27 cellular contexts compared by ENCODE assay signal in the genomic region with DNA sequence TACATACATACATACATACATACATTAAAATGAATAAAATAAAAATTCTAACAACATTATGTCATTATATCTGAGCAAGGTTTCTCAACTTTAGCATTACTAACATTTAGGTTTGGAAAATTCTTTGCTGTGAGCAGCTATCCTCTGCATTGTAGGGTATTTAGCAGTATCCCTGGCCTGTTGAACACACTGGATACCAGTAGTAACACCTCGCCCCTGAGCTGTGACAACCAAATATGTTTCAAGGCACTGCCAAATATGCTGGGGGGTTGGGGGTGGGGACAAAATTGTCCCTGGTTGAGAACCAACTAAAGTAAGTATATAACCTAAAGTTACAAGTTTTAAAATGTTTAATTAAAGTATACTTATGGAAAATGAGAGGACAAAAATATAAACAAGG.
"Had no signal": no experiment of that assay in that cellular context is flagged by ENCODE, and none has a peak within 500 bp of the region (broad histone marks: within the 10 kb centered on the region; RNA-seq: fewer than 3 reads in every experiment).

No MANE protein-coding gene starts in this region.

- FAIRE-seq: endometrium, islet of Langerhans, keratinocyte had no signal

- H3K27me3 Mint-ChIP-seq: dendritic cell treated with granulocyte-macrophage colony-stimulating factor and Interleukin-4, amounts not matched to agents 40 ng/mL and 50 ng/mL, for 4 days; effector memory CD8-positive, alpha-beta T cell; naive B cell had no signal

- H3K36me3 ChIP-seq: colonic mucosa, esophagus squamous epithelium, gastrocnemius medialis, heart right ventricle, left ventricle myocardium inferior, lower lobe of right lung had no signal

- H3K36me3 Mint-ChIP-seq: naive B cell had no signal

- DNase-seq: colonic mucosa; cortex of kidney; effector CD8-positive, alpha-beta T cell; effector memory CD8-positive, alpha-beta T cell; endodermal cell; erythroblast; esophagus squamous epithelium; foreskin fibroblast; foreskin melanocyte; gastrocnemius medialis; glutamatergic neuron; head of caudate nucleus; heart right ventricle; hippocampal formation; left cardiac atrium; left ventricle myocardium inferior; lower lobe of right lung; mesenchymal stem cell; mucosa of descending colon; naive B cell had no signal

- H3K27ac Mint-ChIP-seq: dendritic cell treated with granulocyte-macrophage colony-stimulating factor and Interleukin-4, amounts not matched to agents 40 ng/mL and 50 ng/mL, for 4 days; effector memory CD8-positive, alpha-beta T cell; endodermal cell; mesothelial cell of epicardium; naive B cell had no signal

- ATAC-seq: effector memory CD8-positive, alpha-beta T cell; esophagus mucosa; gastrocnemius medialis; lower lobe of right lung; mucosa of descending colon had no signal

- H3K9me3 Mint-ChIP-seq: dendritic cell treated with granulocyte-macrophage colony-stimulating factor and Interleukin-4, amounts not matched to agents 40 ng/mL and 50 ng/mL, for 4 days had no signal

- H3K27ac ChIP-seq: colonic mucosa, epithelial cell of prostate, esophagus squamous epithelium, gastrocnemius medialis, heart right ventricle, left ventricle myocardium inferior, lower lobe of right lung had no signal

- H3K4me3 Mint-ChIP-seq: dendritic cell treated with granulocyte-macrophage colony-stimulating factor and Interleukin-4, amounts not matched to agents 40 ng/mL and 50 ng/mL, for 4 days; effector memory CD8-positive, alpha-beta T cell; endodermal cell; mesothelial cell of epicardium; naive B cell had no signal

- H3K4me3 ChIP-seq: colonic mucosa, esophagus squamous epithelium, gastrocnemius medialis, heart right ventricle, left ventricle myocardium inferior, lower lobe of right lung, mucosa of descending colon had no signal

- H3K27me3 ChIP-seq: colonic mucosa, esophagus squamous epithelium, gastrocnemius medialis, heart right ventricle had no signal

- H3K9me3 ChIP-seq: colonic mucosa, esophagus squamous epithelium, gastrocnemius medialis, heart right ventricle, left ventricle myocardium inferior, lower lobe of right lung, mucosa of descending colon had no signal

- H3K4me1 Mint-ChIP-seq: endodermal cell, naive B cell had no signal

- H3K4me1 ChIP-seq: colonic mucosa, esophagus squamous epithelium, gastrocnemius medialis, heart right ventricle, left ventricle myocardium inferior, lower lobe of right lung had no signal
